Comparison of ENCODE assay signal across 11 cellular contexts in the genomic region with DNA sequence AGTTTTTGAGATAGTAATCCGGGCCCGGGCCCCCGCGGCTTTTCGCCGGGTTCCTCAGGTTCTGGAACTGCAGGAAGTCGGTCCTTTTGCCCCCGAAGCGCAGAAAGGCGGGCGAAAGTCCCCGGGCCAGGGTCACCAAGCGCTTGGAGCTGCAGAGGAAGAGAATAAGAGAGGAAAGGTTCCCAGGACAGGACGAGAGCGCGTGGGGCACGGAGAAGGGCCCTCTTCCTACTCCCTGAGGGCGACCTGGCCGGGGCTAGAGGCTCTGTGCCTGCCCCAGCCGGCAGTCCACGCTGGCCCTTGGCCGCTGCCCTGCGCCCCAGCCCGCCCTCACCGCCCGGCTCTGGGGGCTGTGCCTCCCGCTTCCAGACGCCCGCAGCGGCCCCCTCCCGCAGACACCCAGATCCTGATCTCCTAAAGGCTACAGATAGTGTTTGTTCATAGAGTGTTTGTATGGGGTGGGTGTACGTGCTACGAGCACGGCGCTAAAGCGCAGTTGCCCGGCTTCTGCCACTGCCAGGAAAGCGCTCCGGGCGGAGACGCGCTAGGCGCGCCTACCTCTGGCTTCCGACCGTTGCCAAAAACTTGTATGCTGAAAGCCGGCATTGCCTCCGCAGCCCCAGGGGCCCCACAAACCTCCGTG. TPM values are rescaled to one million over a fixed set of nuclear protein-coding genes. Genes with fewer than 3 reads are reported as not detected.
DNase-seq lines count a peak whose midpoint lies in the region; ATAC-seq lines count a peak whose summit lies in the region.
"Had no signal": no experiment of that assay in that cellular context is flagged by ENCODE, and none has a peak within 500 bp of the region (broad histone marks: within the 10 kb centered on the region; RNA-seq: fewer than 3 reads in every experiment).

No MANE protein-coding gene starts in this region.

- peaks cover 100% of the 10 kb centered on the region for H3K27me3 Mint-ChIP-seq in stimulated activated naive CD8-positive, alpha-beta T cell treated with anti-CD3 and anti-CD28 coated beads, Interleukin-15, amount 100 ng/mL, for 72 hours
- H3K27me3 Mint-ChIP-seq in dendritic cell treated with granulocyte-macrophage colony-stimulating factor and Interleukin-4, amounts not matched to agents 40 ng/mL and 50 ng/mL, for 4 days = peaks cover 95% of the 10 kb centered on the region
- peaks cover 71 to 85% of the 10 kb centered on the region in 2 donors for H3K27me3 Mint-ChIP-seq in T-cell

- peak overlapping the region; percentile 31 for H3K4me3 ChIP-seq in mesodermal cell (ENCODE audit: extremely low read depth, insufficient read depth, low read length, poor library complexity, severe bottlenecking)
- peak overlapping the region; percentile 41 to 77 for H3K4me3 ChIP-seq in aorta (ENCODE audit: low read length in 2 of 2)

- peak overlapping the region in 1 of 2 donors; percentile 85 for H3K4me3 Mint-ChIP-seq in stimulated activated naive CD8-positive, alpha-beta T cell treated with anti-CD3 and anti-CD28 coated beads, Interleukin-15, amount 100 ng/mL, for 72 hours
- H3K4me3 Mint-ChIP-seq in dendritic cell treated with granulocyte-macrophage colony-stimulating factor and Interleukin-4, amounts not matched to agents 40 ng/mL and 50 ng/mL, for 4 days = peak overlapping the region; percentile 61
- peak overlapping the region in 1 of 3 donors; percentile 50 for H3K4me3 Mint-ChIP-seq in T-cell

- peaks cover 51% of the 10 kb centered on the region for H3K4me1 Mint-ChIP-seq in stimulated activated naive CD8-positive, alpha-beta T cell treated with anti-CD3 and anti-CD28 coated beads, Interleukin-15, amount 100 ng/mL, for 72 hours
- peaks cover 52% of the 10 kb centered on the region for H3K4me1 Mint-ChIP-seq in dendritic cell treated with granulocyte-macrophage colony-stimulating factor and Interleukin-4, amounts not matched to agents 40 ng/mL and 50 ng/mL, for 4 days (ENCODE audit: low read depth)
- peaks cover 9 to 36% (median 30%) of the 10 kb centered on the region in 3 donors for H3K4me1 Mint-ChIP-seq in T-cell

- ATAC-seq in stimulated activated naive CD8-positive, alpha-beta T cell treated with anti-CD3 and anti-CD28 coated beads, Interleukin-15, amount 100 ng/mL, for 72 hours = peak; percentile 24
- ATAC-seq in stimulated activated naive CD8-positive, alpha-beta T cell treated with anti-CD3 and anti-CD28 coated beads, Interleukin-15, Interleukin-2, amounts not matched to agents 100 U/mL and 50 U/mL, for 24 hours = no peak
- ATAC-seq in aorta (ENCODE audit: low FRiP score) = peak; percentile 37
- no peak for ATAC-seq in T-cell (replicated peaks in 1 of 4)
- no peak for ATAC-seq in GM19467 (IDR thresholded peaks at IDR 0.05; ENCODE audit: unreplicated experiment)

- H3K4me1 ChIP-seq in mesodermal cell (ENCODE audit: control insufficient read depth, insufficient read depth, low read length, poor library complexity, severe bottlenecking) (peaks cover 25% of the 10 kb centered on the region), aorta (ENCODE audit: control insufficient read depth in 1 of 2, insufficient read depth in 2 of 2, low read length in 2 of 2) (no peaks in the 10 kb centered on the region)
- H3K4me1 ChIP-seq: parathyroid adenoma had no signal

- no peaks in the 10 kb centered on the region for H3K9me3 Mint-ChIP-seq in stimulated activated naive CD8-positive, alpha-beta T cell treated with anti-CD3 and anti-CD28 coated beads, Interleukin-15, amount 100 ng/mL, for 72 hours
- H3K9me3 Mint-ChIP-seq in dendritic cell treated with granulocyte-macrophage colony-stimulating factor and Interleukin-4, amounts not matched to agents 40 ng/mL and 50 ng/mL, for 4 days = no peaks in the 10 kb centered on the region
- H3K9me3 Mint-ChIP-seq in T-cell = no peaks in the 10 kb centered on the region

- H3K36me3 ChIP-seq in mesodermal cell (ENCODE audit: control insufficient read depth, insufficient read depth, low read length) (no peaks in the 10 kb centered on the region), aorta (ENCODE audit: control insufficient read depth in 1 of 2, insufficient read depth in 2 of 2, low read length in 1 of 2) (no peaks in the 10 kb centered on the region)

- WGBS in mesodermal cell (ENCODE audit: insufficient coverage in 2 of 2), 2 experiments = 1% methylated on average over 24 to 29 of the region's 49 CpGs
- WGBS in aorta, 2 donors = 0 to 1% methylated on average over 42 to 49 of the region's 49 CpGs

- no peaks in the 10 kb centered on the region for H3K36me3 Mint-ChIP-seq in dendritic cell treated with granulocyte-macrophage colony-stimulating factor and Interleukin-4, amounts not matched to agents 40 ng/mL and 50 ng/mL, for 4 days (ENCODE audit: low read depth)
- H3K36me3 Mint-ChIP-seq in T-cell = no peaks in the 10 kb centered on the region

- H3K9me3 ChIP-seq in mesodermal cell (ENCODE audit: control insufficient read depth, low read length) (no peaks in the 10 kb centered on the region), aorta (ENCODE audit: control insufficient read depth, low read length) (no peaks in the 10 kb centered on the region)

- DNase-seq in stimulated activated naive CD8-positive, alpha-beta T cell treated with anti-CD3 and anti-CD28 coated beads, Interleukin-15, amount 100 ng/mL, for 72 hours = peak in 1 of 2 donors; percentile 12
- DNase-seq in stimulated activated naive CD8-positive, alpha-beta T cell treated with anti-CD3 and anti-CD28 coated beads, Interleukin-15, Interleukin-2, amounts not matched to agents 100 U/mL and 50 U/mL, for 24 hours = no peak
- DNase-seq in aorta = peak in 1 of 2 donors; percentile 80
- DNase-seq in T-cell = no peak
- DNase-seq in epidermal melanocyte (ENCODE audit: insufficient read length, low spot score) = no peak
- DNase-seq: Calu3, Karpas-422 had no signal

- H3K27ac ChIP-seq in mesodermal cell (ENCODE audit: low read depth, low read length, severe bottlenecking) (no peak overlapping the region), aorta (ENCODE audit: low read depth in 1 of 2, low read length in 2 of 2) (peak overlapping the region in 1 of 2 donors; percentile 75)
- H3K27ac ChIP-seq: parathyroid adenoma had no signal

- POLR2A ChIA-PET in T-cell (lab: Charles Lee) = no interaction called here

- CTCF ChIA-PET in T-cell (lab: Charles Lee) = no interaction called here

- no peaks in the 10 kb centered on the region for H3K27me3 ChIP-seq in aorta (ENCODE audit: control insufficient read depth in 1 of 2, insufficient read depth in 2 of 2, low read length in 1 of 2)

- no peak overlapping the region for H3K27ac Mint-ChIP-seq in stimulated activated naive CD8-positive, alpha-beta T cell treated with anti-CD3 and anti-CD28 coated beads, Interleukin-15, amount 100 ng/mL, for 72 hours
- no peak overlapping the region for H3K27ac Mint-ChIP-seq in dendritic cell treated with granulocyte-macrophage colony-stimulating factor and Interleukin-4, amounts not matched to agents 40 ng/mL and 50 ng/mL, for 4 days
- H3K27ac Mint-ChIP-seq in T-cell = no peak overlapping the region

- intact Hi-C loops in dendritic cell treated with granulocyte-macrophage colony-stimulating factor and Interleukin-4, amounts not matched to agents 40 ng/mL and 50 ng/mL, for 4 days (cut with micrococcal nuclease) = loop anchor here (5.0 kb wide), 1 partner anchor 345 kb away; no protein-coding TSS in a partner anchor
- intact Hi-C loops in aorta (cut with DNase I) = no loop called here

RNA-seq across cellular contexts. Expression of gene HPSE2, which starts 3.2 kb away (rescaled TPM):
- polyA plus RNA-seq in mesodermal cell (2013, experiment 1 of 2) = 0.55 TPM
- 0.66 TPM for polyA plus RNA-seq in mesodermal cell (2013, experiment 2 of 2)
- total RNA-seq in aorta (1 to 10 TPM; 3.4 to 6.3 TPM), T-cell (under 1 TPM in 4 of 5 donors, not detected in 1; 0.13 to 0.23 (median 0.18) TPM)
- polyA plus RNA-seq in aorta = 10 to 100 TPM in 1 of 2 donors, 1 to 10 TPM in 1; 1.2 to 22.0 TPM
- total RNA-seq: Calu3 had no signal

Comparison
In these comparisons a context has a peak if more than half of its experiments do, and no peak if none do; other contexts are left out.
1. ATAC-seq: peak in stimulated activated naive CD8-positive, alpha-beta T cell treated with anti-CD3 and anti-CD28 coated beads, Interleukin-15, amount 100 ng/mL, for 72 hours (single experiment) and aorta (single experiment); none in stimulated activated naive CD8-positive, alpha-beta T cell treated with anti-CD3 and anti-CD28 coated beads, Interleukin-15, Interleukin-2, amounts not matched to agents 100 U/mL and 50 U/mL, for 24 hours (single experiment), T-cell (0 of 4) and GM19467 (single experiment).